Comparison of ENCODE assay signal across 8 cellular contexts in the genomic region with DNA sequence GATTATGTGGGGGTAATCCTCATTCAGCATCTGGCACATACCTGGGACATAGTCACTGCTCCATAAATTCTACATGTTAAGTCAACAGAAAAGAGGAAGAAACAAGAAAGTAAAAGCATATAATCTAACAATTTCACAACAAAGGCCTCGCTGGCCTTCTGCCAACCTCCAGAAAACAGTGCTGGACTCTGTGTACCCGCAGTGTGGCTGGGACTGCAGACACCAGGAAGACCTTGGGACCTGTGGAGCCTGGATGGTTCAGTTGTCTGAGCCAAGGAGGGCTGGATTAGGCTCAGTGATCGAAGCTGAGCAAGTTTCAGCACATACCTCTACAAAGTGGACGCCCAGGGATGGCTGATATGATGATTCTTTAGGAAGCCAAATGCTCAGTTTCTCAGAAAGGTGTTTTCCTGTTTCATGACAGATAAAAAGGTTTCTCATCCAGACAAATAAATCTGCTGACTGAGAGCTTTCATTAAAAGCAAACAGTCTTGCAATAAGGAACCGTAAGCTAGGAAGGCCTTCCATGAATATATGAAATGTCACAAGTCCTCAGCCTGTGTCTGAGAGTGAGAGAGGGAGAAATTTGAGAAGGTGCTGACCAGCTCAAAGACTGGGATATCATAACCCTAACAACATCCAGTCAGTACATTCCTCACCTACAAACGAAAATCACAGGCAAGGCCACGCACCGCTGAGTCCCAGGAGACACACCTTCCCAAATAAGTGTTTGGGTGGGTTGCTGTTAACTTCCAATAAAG. TPM values are rescaled to one million over a fixed set of nuclear protein-coding genes. Genes with fewer than 3 reads are reported as not detected.
A peak's percentile ranks its signal among the peaks of the same experiment; 100 is the strongest.
DNase-seq lines count a peak whose midpoint lies in the region; ATAC-seq and TF ChIP-seq lines count a peak whose summit lies in the region.

No MANE protein-coding gene starts in this region.

- DNase-seq in HuH-7 (ENCODE audit: low spot score) (peak; percentile 71), heart right ventricle (peak in 1 of 2 donors; percentile 59), sciatic nerve (ENCODE audit: low spot score) (peak; percentile 86), NCI-H128 (lab: John Stamatoyannopoulos, UW; ENCODE audit: unreplicated experiment) (no peak), NCI-H2029 treated with DMSO at 0.1 percent for 48 hours (lab: John Stamatoyannopoulos, UW) (no peak)
- DNase-seq in activated CD8-positive, alpha-beta T cell treated with anti-CD3 and anti-CD28 coated beads for 36 hours: no peak
- no peak for DNase-seq in stimulated activated CD4-positive, alpha-beta T cell treated with anti-CD3 and anti-CD28 coated beads, Interleukin-12 subunit alpha, Interleukin-12 subunit beta, amount 100 ng/mL, for 4 hours
- DNase-seq in activated CD8-positive, alpha-beta memory T cell treated with anti-CD3 and anti-CD28 coated beads, Interleukin-2, amount 50 U/mL, for 48 hours: no peak

- WGBS in heart right ventricle, 2 donors: 39 to 49% methylated on average over 8 of the region's 8 CpGs

- CTCF ChIA-PET in activated CD8-positive, alpha-beta T cell treated with anti-CD3 and anti-CD28 coated beads for 36 hours (lab: Charles Lee): interaction anchor here (0.8 to 2.4 kb wide), 6 partner anchors 9 to 145 kb away, joined by 3 to 15 read pairs (median 4); no protein-coding TSS in a partner anchor

- H3K4me1 ChIP-seq in heart right ventricle: peaks cover 47 to 99% (median 98%) of the 10 kb centered on the region in 9 donors

- H3K27me3 ChIP-seq in heart right ventricle: no peaks in the 10 kb centered on the region

- no peaks in the 10 kb centered on the region for H3K27me3 Mint-ChIP-seq in activated CD8-positive, alpha-beta T cell treated with anti-CD3 and anti-CD28 coated beads for 36 hours

- peaks cover 32% of the 10 kb centered on the region for H3K36me3 Mint-ChIP-seq in activated CD8-positive, alpha-beta T cell treated with anti-CD3 and anti-CD28 coated beads for 36 hours (ENCODE audit: low read depth)

- H3K9me3 ChIP-seq in heart right ventricle: no peaks in the 10 kb centered on the region

- no peak for ATAC-seq in activated CD8-positive, alpha-beta T cell treated with anti-CD3 and anti-CD28 coated beads for 36 hours
- peak in 4 of 8 donors; percentile 8 to 50 (median 28) for ATAC-seq in heart right ventricle
- ATAC-seq in sciatic nerve: peak; percentile 60

- peaks cover 0 to 42% (median 0%) of the 10 kb centered on the region in 9 donors for H3K36me3 ChIP-seq in heart right ventricle

- H3K4me3 ChIP-seq in heart right ventricle: peak overlapping the region in 2 of 10 donors; percentile 3 to 12

- intact Hi-C loops in activated CD8-positive, alpha-beta T cell treated with anti-CD3 and anti-CD28 coated beads for 36 hours (cut with micrococcal nuclease): no loop called here
- intact Hi-C loops in heart right ventricle (cut with DNase I): loop anchor here in 3 of 10 donors (5.0 to 10.0 kb wide), 3 partner anchors 45 to 160 kb away; a partner anchor contains a TSS
- intact Hi-C loops in sciatic nerve (cut with DNase I): no loop called here

- peaks cover 86% of the 10 kb centered on the region for H3K4me1 Mint-ChIP-seq in activated CD8-positive, alpha-beta T cell treated with anti-CD3 and anti-CD28 coated beads for 36 hours (ENCODE audit: low read depth)

- POLR2A ChIA-PET in activated CD8-positive, alpha-beta T cell treated with anti-CD3 and anti-CD28 coated beads for 36 hours (lab: Charles Lee): interaction anchor here (1.1 to 3.3 kb wide), 4 partner anchors 8 to 99 kb away, joined by 3 to 16 read pairs (median 4); no protein-coding TSS in a partner anchor

- peak overlapping the region; percentile 75 to 93 (median 84) for H3K27ac ChIP-seq in heart right ventricle

- H3K4me3 Mint-ChIP-seq in activated CD8-positive, alpha-beta T cell treated with anti-CD3 and anti-CD28 coated beads for 36 hours: no peak overlapping the region

- TF ChIP-seq CTCF in activated CD8-positive, alpha-beta T cell treated with anti-CD3 and anti-CD28 coated beads for 36 hours (IDR thresholded peaks at IDR 0.05): no peak
- TF ChIP-seq CTCF in heart right ventricle (IDR thresholded peaks at IDR 0.05): no peak

- peak overlapping the region; percentile 84 for H3K27ac Mint-ChIP-seq in activated CD8-positive, alpha-beta T cell treated with anti-CD3 and anti-CD28 coated beads for 36 hours

- H3K9me3 Mint-ChIP-seq in activated CD8-positive, alpha-beta T cell treated with anti-CD3 and anti-CD28 coated beads for 36 hours: no peaks in the 10 kb centered on the region

RNA-seq across cellular contexts. Expression of a gene that starts 48.4 kb away (rescaled TPM):
- 100 to 1,000 TPM; 335 to 340 TPM for total RNA-seq in activated CD8-positive, alpha-beta T cell treated with anti-CD3 and anti-CD28 coated beads for 36 hours
- 100 to 1,000 TPM; 207 to 307 (median 228) TPM for total RNA-seq in heart right ventricle
- 100 to 1,000 TPM; 158 to 236 TPM for polyA plus RNA-seq in heart right ventricle
- 198 TPM for total RNA-seq in sciatic nerve

Comparison
In these comparisons a context has a peak if more than half of its experiments do, and no peak if none do; other contexts are left out.
1. DNase-seq: peak in HuH-7 (single experiment) and sciatic nerve (single experiment); none in activated CD8-positive, alpha-beta T cell treated with anti-CD3 and anti-CD28 coated beads for 36 hours (single experiment), stimulated activated CD4-positive, alpha-beta T cell treated with anti-CD3 and anti-CD28 coated beads, Interleukin-12 subunit alpha, Interleukin-12 subunit beta, amount 100 ng/mL, for 4 hours (single experiment), NCI-H128 (single experiment), NCI-H2029 treated with DMSO at 0.1 percent for 48 hours (single experiment) and activated CD8-positive, alpha-beta memory T cell treated with anti-CD3 and anti-CD28 coated beads, Interleukin-2, amount 50 U/mL, for 48 hours (single experiment).